ENCODE assay signal across 8 cellular contexts in genomic region chr4:148445903-148446261, GRCh38. TPM values are rescaled to one million over a fixed set of nuclear protein-coding genes. Genes with fewer than 3 reads are reported as not detected.
DNase-seq lines count a peak whose midpoint lies in the region; ATAC-seq, FAIRE-seq and TF ChIP-seq lines count a peak whose summit lies in the region.

No MANE protein-coding gene starts in this region.

- no peak for DNase-seq in CD8-positive, alpha-beta T cell
- no peak for DNase-seq in PC-9
- DNase-seq in endothelial cell of umbilical vein (ENCODE audit: low read depth, low spot score): no peak
- DNase-seq in osteocyte (ENCODE audit: extremely low spot score, unreplicated experiment): no peak
- no peak for DNase-seq in left lobe of liver (ENCODE audit: low spot score)
- DNase-seq in middle frontal gyrus (ENCODE audit: extremely low spot score, low spot score): no peak

- H2AFZ ChIP-seq in PC-9: no peak overlapping the region
- peak overlapping the region; percentile 99 for H2AFZ ChIP-seq in endothelial cell of umbilical vein (ENCODE audit: low read depth, low read length)

- peaks cover 27% of the 10 kb centered on the region for H3K4me1 ChIP-seq in CD8-positive, alpha-beta T cell (ENCODE audit: insufficient read depth, low read length)
- H3K4me1 ChIP-seq in PC-9 (replicated peaks; ENCODE audit: insufficient read depth): peaks cover 13% of the 10 kb centered on the region; the same call in 1 of the 2 replicates
- H3K4me1 ChIP-seq in endothelial cell of umbilical vein (ENCODE audit: control insufficient read depth, extremely low read depth, insufficient read depth, low read length): peaks cover 22% of the 10 kb centered on the region

- no TSS peak for BruUV-seq in PC-9 (replicated peaks; lab: Mats Ljungman, UMichigan)
- TSS peak; percentile 1 for BruUV-seq in endothelial cell of umbilical vein (replicated peaks; lab: Mats Ljungman, UMichigan)

- peak overlapping the region; percentile 90 for H3K27ac Mint-ChIP-seq in CD8-positive, alpha-beta T cell
- no peak overlapping the region for H3K27ac Mint-ChIP-seq in osteocyte (ENCODE audit: unreplicated experiment)

- H3K4me3 ChIP-seq in CD8-positive, alpha-beta T cell (ENCODE audit: low read depth, low read length): peak overlapping the region; percentile 95
- H3K4me3 ChIP-seq in PC-9: peak overlapping the region; percentile 74; the same call in 1 of the 2 replicates
- H3K4me3 ChIP-seq in endothelial cell of umbilical vein (replicated peaks in 1 of 3; ENCODE audit: insufficient read depth in 1 of 3, low read depth in 1 of 3, low read length in 3 of 3): peak overlapping the region; percentile 88 to 98 (median 94)

- intact Hi-C loops in CD8-positive, alpha-beta T cell (cut with DNase I, micrococcal nuclease): loop anchor here (1.0 to 10.0 kb wide), 4 partner anchors 763 to 1921 kb away; partner anchors contain the start of genes PRMT9 (in 1 of the 2), SLC10A7 (in 1 of the 2) and TMEM184C (in 1 of the 2)
- intact Hi-C loops in PC-9 (cut with micrococcal nuclease; ENCODE audit: unreplicated experiment) (loop anchor here (10.0 kb wide), 1 partner anchor 589 kb away; no protein-coding TSS in a partner anchor), endothelial cell of umbilical vein (cut with micrococcal nuclease) (loop anchor here (2.0 to 10.0 kb wide), 3 partner anchors 221 to 831 kb away; partner anchors contain the start of gene TMEM184C)

- H4K20me1 ChIP-seq in PC-9 (ENCODE audit: insufficient read depth): no peaks in the 10 kb centered on the region
- H4K20me1 ChIP-seq in endothelial cell of umbilical vein (replicated peaks; ENCODE audit: control insufficient read depth, extremely low read depth, insufficient read depth, low read length): no peaks in the 10 kb centered on the region

- TF ChIP-seq CTCF in CD8-positive, alpha-beta T cell (IDR thresholded peaks at IDR 0.05): no peak
- TF ChIP-seq CTCF in PC-9 (conservative IDR thresholded peaks at IDR 0.05) (no peak), endothelial cell of umbilical vein (IDR thresholded peaks at IDR 0.05; ENCODE audit: extremely low read depth in 1 of 2, insufficient read depth in 1 of 2, low read depth in 1 of 2, low read length in 2 of 2) (no peak), osteocyte (IDR thresholded peaks at IDR 0.05) (no peak)

- H3K27me3 Mint-ChIP-seq in CD8-positive, alpha-beta T cell (ENCODE audit: low read depth): no peaks in the 10 kb centered on the region
- H3K27me3 Mint-ChIP-seq in osteocyte (ENCODE audit: unreplicated experiment): peaks cover 64% of the 10 kb centered on the region

- H3K27me3 ChIP-seq in CD8-positive, alpha-beta T cell (ENCODE audit: insufficient read depth, low read length): no peaks in the 10 kb centered on the region
- H3K27me3 ChIP-seq in PC-9 (ENCODE audit: insufficient read depth, low read depth) (peaks cover 20% of the 10 kb centered on the region), endothelial cell of umbilical vein (ENCODE audit: control insufficient read depth in 2 of 2, insufficient read depth in 2 of 2, low read length in 2 of 2) (no peaks in the 10 kb centered on the region)

- CTCF ChIA-PET in CD8-positive, alpha-beta T cell (lab: Charles Lee): interaction anchor here (0.7 to 1.6 kb wide), 4 partner anchors 10 to 600 kb away, joined by 3 to 6 read pairs (median 3); no protein-coding TSS in a partner anchor
- CTCF ChIA-PET in PC-9 (lab: Charles Lee) (no interaction called here), endothelial cell of umbilical vein (lab: Charles Lee) (interaction anchor here (0.6 to 6.1 kb wide), 9 partner anchors 36 to 585 kb away, joined by 3 to 41 read pairs (median 3); no protein-coding TSS in a partner anchor)

- H3K27ac ChIP-seq in CD8-positive, alpha-beta T cell (ENCODE audit: low read depth, low read length): peak overlapping the region; percentile 99
- no peak overlapping the region for H3K27ac ChIP-seq in PC-9
- peak overlapping the region; percentile 57 for H3K27ac ChIP-seq in endothelial cell of umbilical vein (ENCODE audit: insufficient read depth, low read depth, low read length)

- no peak for ATAC-seq in CD8-positive, alpha-beta T cell
- ATAC-seq in left lobe of liver (no peak), HG03095 (IDR thresholded peaks at IDR 0.05; ENCODE audit: unreplicated experiment) (no peak), HG03457 (IDR thresholded peaks at IDR 0.05; ENCODE audit: unreplicated experiment) (no peak)

- no peaks in the 10 kb centered on the region for H3F3A ChIP-seq in PC-9 (ENCODE audit: insufficient read depth, low read depth)

- peak; percentile 42 for FAIRE-seq in endothelial cell of umbilical vein (lab: Jason Lieb, UNC)

- no peak for TF ChIP-seq POLR2A in endothelial cell of umbilical vein (IDR thresholded peaks at IDR 0.05; ENCODE audit: low read depth, low read length)

- peak overlapping the region; percentile 87 for H3K9ac ChIP-seq in endothelial cell of umbilical vein (replicated peaks; ENCODE audit: extremely low read depth, insufficient read depth, low read length)

- no peaks in the 10 kb centered on the region for H3K9me1 ChIP-seq in endothelial cell of umbilical vein (replicated peaks; ENCODE audit: control insufficient read depth, extremely low read depth, insufficient read depth, low read length)

- no peaks in the 10 kb centered on the region for H3K9me2 ChIP-seq in PC-9 (ENCODE audit: insufficient read depth)

- no peaks in the 10 kb centered on the region for H3K9me3 Mint-ChIP-seq in CD8-positive, alpha-beta T cell
- no peaks in the 10 kb centered on the region for H3K9me3 Mint-ChIP-seq in osteocyte (ENCODE audit: unreplicated experiment)

- peaks cover 32% of the 10 kb centered on the region for H3K4me1 Mint-ChIP-seq in CD8-positive, alpha-beta T cell (ENCODE audit: low read depth)
- H3K4me1 Mint-ChIP-seq in osteocyte (ENCODE audit: unreplicated experiment): peaks cover 24% of the 10 kb centered on the region

- H3K4me3 Mint-ChIP-seq in CD8-positive, alpha-beta T cell: peak overlapping the region; percentile 85
- peak overlapping the region; percentile 67 for H3K4me3 Mint-ChIP-seq in osteocyte (ENCODE audit: unreplicated experiment)

- POLR2A ChIA-PET in CD8-positive, alpha-beta T cell (lab: Charles Lee): interaction anchor here (0.7 to 5.8 kb wide), 4 partner anchors 70 to 392 kb away, joined by 3 to 93 read pairs (median 26); no protein-coding TSS in a partner anchor
- POLR2A ChIA-PET in PC-9 (lab: Charles Lee; ENCODE audit: unreplicated experiment) (no interaction called here), endothelial cell of umbilical vein (lab: Charles Lee) (no interaction called here)

- H3K79me2 ChIP-seq in PC-9 (ENCODE audit: low read depth) (no peaks in the 10 kb centered on the region), endothelial cell of umbilical vein (ENCODE audit: control insufficient read depth, insufficient read depth, low read length) (peaks cover 9% of the 10 kb centered on the region)

- H3K4me2 ChIP-seq in PC-9: peak overlapping the region; percentile 98
- H3K4me2 ChIP-seq in endothelial cell of umbilical vein (ENCODE audit: insufficient read depth, low read length): peak overlapping the region; percentile 89

- H3K9me3 ChIP-seq in CD8-positive, alpha-beta T cell (ENCODE audit: low read length): no peaks in the 10 kb centered on the region
- H3K9me3 ChIP-seq in PC-9 (ENCODE audit: insufficient read depth, low read depth) (no peaks in the 10 kb centered on the region), endothelial cell of umbilical vein (replicated peaks; ENCODE audit: control insufficient read depth, insufficient read depth, low read length) (no peaks in the 10 kb centered on the region)

- dilution Hi-C loops in endothelial cell of umbilical vein (cut with MboI; ENCODE audit: extremely low pct_ligation_motif_present, low sequenced_read_pairs): no loop called here

- H3K36me3 ChIP-seq in CD8-positive, alpha-beta T cell (ENCODE audit: insufficient read depth, low read length): no peaks in the 10 kb centered on the region
- H3K36me3 ChIP-seq in PC-9 (ENCODE audit: low read depth) (no peaks in the 10 kb centered on the region), endothelial cell of umbilical vein (ENCODE audit: control insufficient read depth in 2 of 2, extremely low read depth in 1 of 2, insufficient read depth in 2 of 2, low read length in 2 of 2) (no peaks in the 10 kb centered on the region)

- H3K36me3 Mint-ChIP-seq in CD8-positive, alpha-beta T cell: peaks cover 25% of the 10 kb centered on the region
- H3K36me3 Mint-ChIP-seq in osteocyte (ENCODE audit: unreplicated experiment): no peaks in the 10 kb centered on the region

TF ChIP-seq in endothelial cell of umbilical vein, 7 proteins besides CTCF, POLR2A, EP300 and RAD21:
- TF ChIP-seq GATA2 (IDR thresholded peaks at IDR 0.05; ENCODE audit: insufficient read depth, insufficient read length, low read depth, low read length) (no peak), POLR2AphosphoS5 (IDR thresholded peaks at IDR 0.05; ENCODE audit: insufficient read depth, low read depth, low read length) (no peak)

RNA-seq across cellular contexts. Expression of gene NR3C2, which starts 3.7 kb away (rescaled TPM):
- 10 to 100 TPM; 29.6 to 32.4 TPM for total RNA-seq in CD8-positive, alpha-beta T cell
- total RNA-seq in PC-9 (2021) (0.93 and 0.96 TPM in 2 replicates), endothelial cell of umbilical vein (15.9 and 16.4 TPM in 2 replicates), osteocyte (0.42 and 0.75 TPM in 2 replicates), left lobe of liver (12.0 TPM)
- 4.5 and 4.8 TPM in 2 replicates for polyA plus RNA-seq in endothelial cell of umbilical vein
- 6.5 and 6.6 TPM in 2 replicates for polyA plus RNA-seq in endothelial cell of umbilical vein (2011; cell fraction: cytosol; rRNA removed)
- polyA plus RNA-seq in endothelial cell of umbilical vein (2011; cell fraction: nucleus; rRNA removed): 11.7 and 11.8 TPM in 2 replicates
- 4.0 and 6.2 TPM in 2 replicates for polyA plus RNA-seq in endothelial cell of umbilical vein (2012)
- polyA minus RNA-seq in endothelial cell of umbilical vein: 29.7 and 29.8 TPM in 2 replicates
- polyA minus RNA-seq in endothelial cell of umbilical vein (2011; cell fraction: cytosol; rRNA and poly(A)+ RNA removed): not detected
- 66.3 and 86.1 TPM in 2 replicates for polyA minus RNA-seq in endothelial cell of umbilical vein (2011; cell fraction: nucleus; rRNA and poly(A)+ RNA removed)
